Comparison of ENCODE assay signal across 1 cellular context in genomic region chr14:86015916-86016315, GRCh38.
TF ChIP-seq lines count a peak whose summit lies in the region.

No MANE protein-coding gene starts in this region.

TF ChIP-seq in IMR-90, 13 proteins besides CTCF, POLR2A, EP300 and RAD21 (continued from another document):
- TF ChIP-seq FOS (IDR thresholded peaks at IDR 0.05; ENCODE audit: low read depth, low read length) = no peak
- no peak for TF ChIP-seq RCOR1 (IDR thresholded peaks at IDR 0.05; ENCODE audit: insufficient replicate concordance, low read length)
